Comparison of ENCODE assay signal across 27 cellular contexts in the genomic region with DNA sequence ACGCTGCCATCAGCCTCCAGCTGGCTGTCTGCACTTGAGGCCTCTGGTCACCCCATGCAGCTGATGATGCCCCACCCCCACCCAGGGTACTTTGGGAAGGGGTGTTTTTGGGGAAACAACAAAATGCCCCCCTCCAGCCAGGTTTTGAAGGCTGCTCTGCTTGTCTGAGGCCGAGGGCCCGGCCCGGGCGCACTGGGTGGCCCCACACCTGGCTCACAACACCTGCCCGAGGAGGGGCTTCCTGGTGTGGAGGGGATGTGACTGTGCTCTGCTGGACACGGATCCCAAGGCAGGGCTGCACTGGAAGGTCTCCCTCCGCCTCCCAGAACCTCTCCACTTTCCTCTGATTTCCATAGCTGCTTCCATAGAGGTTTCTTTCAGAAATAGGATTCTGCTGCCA.
"Had no signal": no experiment of that assay in that cellular context is flagged by ENCODE, and none has a peak within 500 bp of the region (broad histone marks: within the 10 kb centered on the region; RNA-seq: fewer than 3 reads in every experiment).

No MANE protein-coding gene starts in this region.

- H3K36me3 ChIP-seq: ascending aorta, Peyer's patch had no signal

- H3K27me3 ChIP-seq: ascending aorta, Peyer's patch had no signal

- H3K4me3 Mint-ChIP-seq: activated B cell treated with CpG ODN at 0.5 μM for 24 hours; activated CD8-positive, alpha-beta T cell treated with anti-CD3 and anti-CD28 coated beads for 36 hours; activated naive CD4-positive, alpha-beta T cell treated with anti-CD3 and anti-CD28 coated beads, Interleukin-2, amount 50 U/mL, for 24 hours; activated naive CD8-positive, alpha-beta T cell treated with anti-CD3 and anti-CD28 coated beads, Interleukin-2, amount 10 ng/mL, durations not matched to agents 7 days and 5 days; activated T-cell treated with anti-CD3 and anti-CD28 coated beads, Interleukin-2, amount 50 U/mL, for 72 hours; activated T-helper 17 cell treated with anti-CD3 and anti-CD28 coated beads, Interleukin-2, amount 50 U/mL, for 72 hours; T-helper 1 cell treated with Interleukin-12 subunit alpha and Interleukin-12 subunit beta and Interleukin-4 antibody, amounts not matched to agents 30 μg/mL and 1 μg/mL, for 36 hours had no signal

- H3K27ac Mint-ChIP-seq: activated B cell treated with CpG ODN at 0.5 μM for 24 hours; activated CD8-positive, alpha-beta T cell treated with anti-CD3 and anti-CD28 coated beads for 36 hours; activated naive CD4-positive, alpha-beta T cell treated with anti-CD3 and anti-CD28 coated beads, Interleukin-2, amount 50 U/mL, for 24 hours; activated naive CD8-positive, alpha-beta T cell treated with anti-CD3 and anti-CD28 coated beads, Interleukin-2, amount 10 ng/mL, durations not matched to agents 7 days and 5 days; activated T-cell treated with anti-CD3 and anti-CD28 coated beads, Interleukin-2, amount 50 U/mL, for 72 hours; activated T-helper 17 cell treated with anti-CD3 and anti-CD28 coated beads, Interleukin-2, amount 50 U/mL, for 72 hours; T-helper 1 cell treated with Interleukin-12 subunit alpha and Interleukin-12 subunit beta and Interleukin-4 antibody, amounts not matched to agents 30 μg/mL and 1 μg/mL, for 36 hours had no signal

- H3K9me3 Mint-ChIP-seq: activated B cell treated with CpG ODN at 0.5 μM for 24 hours; activated CD8-positive, alpha-beta T cell treated with anti-CD3 and anti-CD28 coated beads for 36 hours; activated naive CD4-positive, alpha-beta T cell treated with anti-CD3 and anti-CD28 coated beads, Interleukin-2, amount 50 U/mL, for 24 hours; activated naive CD8-positive, alpha-beta T cell treated with anti-CD3 and anti-CD28 coated beads, Interleukin-2, amount 10 ng/mL, durations not matched to agents 7 days and 5 days; activated T-cell treated with anti-CD3 and anti-CD28 coated beads, Interleukin-2, amount 50 U/mL, for 72 hours; activated T-helper 17 cell treated with anti-CD3 and anti-CD28 coated beads, Interleukin-2, amount 50 U/mL, for 72 hours; T-helper 1 cell treated with Interleukin-12 subunit alpha and Interleukin-12 subunit beta and Interleukin-4 antibody, amounts not matched to agents 30 μg/mL and 1 μg/mL, for 36 hours had no signal

- H3K27ac ChIP-seq: ascending aorta, coronary artery, Peyer's patch, VCaP had no signal

- H3K9me3 ChIP-seq: ascending aorta, Peyer's patch had no signal

- DNase-seq: activated B cell treated with CpG ODN at 0.5 μM for 24 hours; activated CD4-positive, alpha-beta T cell treated with anti-CD3 and anti-CD28 coated beads for 4 hours; activated CD4-positive, CD25-positive, alpha-beta regulatory T cell treated with anti-CD3 and anti-CD28 coated beads, Interleukin-2, amount 50 U/mL, for 72 hours; activated CD8-positive, alpha-beta T cell treated with anti-CD3 and anti-CD28 coated beads for 36 hours; activated effector memory CD4-positive, alpha-beta T cell treated with anti-CD3 and anti-CD28 coated beads, Interleukin-2, amount 50 U/mL, for 16 hours; activated naive CD4-positive, alpha-beta T cell; activated naive CD8-positive, alpha-beta T cell treated with anti-CD3 and anti-CD28 coated beads, Interleukin-2, amount 10 ng/mL, durations not matched to agents 7 days and 5 days; activated T-cell treated with anti-CD3 and anti-CD28 coated beads, Interleukin-2, amount 50 U/mL, for 1 hour; activated T-cell treated with anti-CD3 and anti-CD28 coated beads, Interleukin-2, amount 50 U/mL, for 72 hours; amygdala; NCI-H1105; NCI-H1417 treated with DMSO at 0.1 percent for 48 hours; NCI-H187 treated with DMSO at 0.1 percent for 48 hours; NCI-H2081; NCI-H2227 treated with DMSO at 0.1 percent for 48 hours; NCI-H524 treated with DMSO at 0.1 percent for 48 hours; PC-3; Peyer's patch; RPMI8226; SIG-M5; T-helper 9 cell had no signal

- H3K4me3 ChIP-seq: ascending aorta, coronary artery, Peyer's patch had no signal

- H3K4me1 ChIP-seq: ascending aorta had no signal

- H3K36me3 Mint-ChIP-seq: activated naive CD8-positive, alpha-beta T cell treated with anti-CD3 and anti-CD28 coated beads, Interleukin-2, amount 10 ng/mL, durations not matched to agents 7 days and 5 days had no signal
